8 cellular contexts compared by ENCODE assay signal in the genomic region with DNA sequence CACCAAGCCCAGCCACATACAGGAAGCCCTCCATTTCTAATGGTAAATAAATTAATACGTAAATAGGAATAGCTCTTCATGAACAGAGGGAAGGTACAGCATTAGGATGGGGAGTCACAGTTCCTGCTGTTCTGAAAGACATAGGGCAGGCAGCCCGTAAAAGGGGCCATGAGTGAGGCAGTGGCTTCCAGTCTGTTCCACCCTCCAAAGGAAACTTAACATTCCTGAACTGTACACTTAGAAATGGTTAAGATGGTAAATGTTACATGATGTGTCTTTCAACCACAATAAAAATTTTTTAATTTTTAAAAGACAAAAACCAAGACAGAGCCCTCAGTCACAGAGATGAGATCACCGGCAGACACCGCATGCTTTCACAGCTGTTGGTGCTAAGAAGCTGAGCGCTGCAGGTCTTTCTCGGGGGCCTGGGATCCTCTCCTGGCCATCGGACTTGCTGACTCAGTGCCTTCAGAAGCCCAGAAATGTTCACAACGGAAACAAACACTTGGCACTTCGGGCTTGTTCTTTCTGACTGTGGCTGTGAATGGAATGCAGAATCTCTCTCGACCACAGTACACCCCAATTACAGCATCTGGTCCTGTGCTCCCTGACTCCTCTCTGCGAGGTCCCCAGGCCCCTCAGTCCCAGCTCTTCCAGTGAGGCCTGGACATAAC. TPM values are rescaled to one million over a fixed set of nuclear protein-coding genes. Genes with fewer than 3 reads are reported as not detected.
DNase-seq lines count a peak whose midpoint lies in the region; ATAC-seq, FAIRE-seq and TF ChIP-seq lines count a peak whose summit lies in the region.

No MANE protein-coding gene starts in this region.

- no TSS peak for BruUV-seq in IMR-90 (replicated peaks; lab: Mats Ljungman, UMichigan)

- in situ Hi-C loops in IMR-90 (cut with MboI; ENCODE audit: low sequenced_read_pairs): no loop called here

- H4K91ac ChIP-seq in IMR-90 (ENCODE audit: insufficient read depth, low read depth, low read length): no peak overlapping the region

- peak overlapping the region; percentile 44 for H3K4me2 ChIP-seq in IMR-90 (ENCODE audit: low read depth, low read length)

- H3K9ac ChIP-seq in IMR-90 (ENCODE audit: low read depth, low read length): no peak overlapping the region

- peak overlapping the region; percentile 33; the same call in 1 of the 2 replicates for H3K4ac ChIP-seq in IMR-90 (ENCODE audit: low read depth, low read length)

- H3K79me1 ChIP-seq in IMR-90 (ENCODE audit: low read depth in 1 of 2, low read length in 2 of 2): peaks cover 5 to 21% of the 10 kb centered on the region in 2 experiments; a peak in 2 of 4 replicates

- H2AFZ ChIP-seq in IMR-90 (replicated peaks; ENCODE audit: low read length, poor library complexity): no peak overlapping the region

- TF ChIP-seq CTCF in IMR-90 (conservative IDR thresholded peaks at IDR 0.05; ENCODE audit: low read depth, low read length): no peak
- no peak for TF ChIP-seq CTCF in breast epithelium (IDR thresholded peaks at IDR 0.05)
- TF ChIP-seq CTCF in lower leg skin (IDR thresholded peaks at IDR 0.05): no peak
- TF ChIP-seq CTCF in D721Med (IDR thresholded peaks at IDR 0.05; ENCODE audit: insufficient read depth, missing control alignments): no peak

- peak overlapping the region; percentile 15 for H3K18ac ChIP-seq in IMR-90 (ENCODE audit: low read depth, low read length)

- H3K14ac ChIP-seq in IMR-90 (replicated peaks; ENCODE audit: low read depth, low read length): 0 out of 2 replicates have a peak overlapping the region, but pooled peaks have one; percentile 13

- peaks cover 29% of the 10 kb centered on the region for H4K20me1 ChIP-seq in IMR-90 (ENCODE audit: insufficient read depth, low read length)

- H2AK5ac ChIP-seq in IMR-90 (ENCODE audit: low read depth, low read length): peak overlapping the region; percentile 32; the same call in 1 of the 2 replicates

- 0 out of 2 replicates have a peak, but pooled peaks have one; percentile 21 for TF ChIP-seq RAD21 in IMR-90 (IDR thresholded peaks at IDR 0.05; ENCODE audit: low read length)

- H2BK5ac ChIP-seq in IMR-90 (ENCODE audit: low read depth, low read length, poor library complexity, severe bottlenecking): peak overlapping the region; percentile 58

- DNase-seq in IMR-90: peak; percentile 98
- DNase-seq in breast epithelium (ENCODE audit: low spot score in 2 of 2): peak in 1 of 2 donors; percentile 57
- DNase-seq in lower leg skin (ENCODE audit: low spot score in 2 of 2): peak; percentile 64 to 91
- peak; percentile 95 for DNase-seq in stromal cell of bone marrow (ENCODE audit: low read depth)
- DNase-seq in D721Med (ENCODE audit: insufficient read length, low spot score): no peak
- DNase-seq in LoVo (ENCODE audit: low spot score): no peak

- no peak overlapping the region for H3K56ac ChIP-seq in IMR-90 (ENCODE audit: extremely low read depth, insufficient read depth, low read length)

- H2BK20ac ChIP-seq in IMR-90 (ENCODE audit: low read depth, low read length): 0 out of 2 replicates have a peak overlapping the region, but pooled peaks have one; percentile 16

- POLR2A ChIA-PET in IMR-90 (lab: Charles Lee; ENCODE audit: unreplicated experiment): no interaction called here

- H3K4me1 ChIP-seq in IMR-90 (ENCODE audit: control insufficient read depth, insufficient read depth, low read length) (peaks cover 13% of the 10 kb centered on the region), breast epithelium (no peaks in the 10 kb centered on the region)

- H3K9me1 ChIP-seq in IMR-90 (ENCODE audit: insufficient read depth, low read length): peaks cover 20% of the 10 kb centered on the region

- FAIRE-seq in D721Med (lab: Jason Lieb, UNC): no peak

- 0 out of 2 replicates have a peak overlapping the region, but pooled peaks have one; percentile 25 for H3K23ac ChIP-seq in IMR-90 (ENCODE audit: low read depth, low read length)

- intact Hi-C loops in IMR-90 (cut with micrococcal nuclease) (loop anchor here (2.0 to 5.0 kb wide), 2 partner anchors 37 to 107 kb away; partner anchors contain the start of genes CHERP and EPS15L1), breast epithelium (cut with DNase I; ENCODE audit: low total_unique reads) (no loop called here), lower leg skin (cut with DNase I; ENCODE audit: low total_unique reads) (no loop called here)

- H3K36me3 ChIP-seq in IMR-90 (ENCODE audit: control insufficient read depth, insufficient read depth, low read length) (peaks cover 26% of the 10 kb centered on the region), breast epithelium (no peaks in the 10 kb centered on the region)

- no peak overlapping the region; a peak in 1 of 4 replicates for H4K8ac ChIP-seq in IMR-90 (ENCODE audit: low read depth in 2 of 2, low read length in 2 of 2)

- H3K4me3 ChIP-seq in IMR-90 (ENCODE audit: insufficient read depth, low read depth, low read length): no peak overlapping the region
- no peak overlapping the region for H3K4me3 ChIP-seq in breast epithelium
- H3K4me3 ChIP-seq in lower leg skin (ENCODE audit: low read depth, poor library complexity, severe bottlenecking): no peak overlapping the region

- peak; percentile 96 for ATAC-seq in IMR-90 (ENCODE audit: low read depth)
- no peak for ATAC-seq in GM18867 (IDR thresholded peaks at IDR 0.05; ENCODE audit: unreplicated experiment)
- ATAC-seq in GM21447 (IDR thresholded peaks at IDR 0.05; ENCODE audit: unreplicated experiment): no peak

- H2AK9ac ChIP-seq in IMR-90 (replicated peaks; ENCODE audit: low read depth, low read length, poor library complexity): peak overlapping the region; percentile 2

- no peak overlapping the region for H4K5ac ChIP-seq in IMR-90 (ENCODE audit: low read depth, low read length)

- CTCF ChIA-PET in IMR-90 (lab: Yijun Ruan, JAX): no interaction called here

- dilution Hi-C loops in IMR-90 (cut with HindIII; ENCODE audit: low sequenced_read_pairs, unreplicated experiment): no loop called here

- H3K9me3 ChIP-seq in IMR-90 (ENCODE audit: control insufficient read depth, insufficient read depth, low read length) (no peaks in the 10 kb centered on the region), breast epithelium (no peaks in the 10 kb centered on the region)

- TF ChIP-seq POLR2A in IMR-90 (IDR thresholded peaks at IDR 0.05; ENCODE audit: low read depth, low read length) (no peak), breast epithelium (IDR thresholded peaks at IDR 0.05) (no peak), lower leg skin (IDR thresholded peaks at IDR 0.05) (no peak)

- H3K27ac ChIP-seq in IMR-90 (ENCODE audit: insufficient read depth, low read length): peak overlapping the region; percentile 77; the same call in 1 of the 2 replicates
- H3K27ac ChIP-seq in breast epithelium: peak overlapping the region; percentile 60 to 76

- H2BK15ac ChIP-seq in IMR-90 (ENCODE audit: low read depth, low read length): no peak overlapping the region

- no peaks in the 10 kb centered on the region for H3K27me3 ChIP-seq in IMR-90 (ENCODE audit: control insufficient read depth, insufficient read depth, low read length)
- no peaks in the 10 kb centered on the region for H3K27me3 ChIP-seq in breast epithelium

- WGBS in IMR-90 (ENCODE audit: extremely low coverage in 2 of 2, insufficient read length in 1 of 2), 2 experiments: 0% methylated on average over 5 of the region's 11 CpGs; no CpG with 5 or more reads in 1 of the 2 experiments
- WGBS in lower leg skin, 2 donors: 51 to 54% methylated on average over 11 of the region's 11 CpGs

- no peak overlapping the region for H2BK120ac ChIP-seq in IMR-90 (ENCODE audit: low read depth, low read length)

TF ChIP-seq in IMR-90, 13 proteins besides CTCF, POLR2A, EP300 and RAD21:
- TF ChIP-seq MAZ (IDR thresholded peaks at IDR 0.05; ENCODE audit: borderline replicate concordance, low read depth, low read length) (peak; percentile 74), RFX5 (IDR thresholded peaks at IDR 0.05; ENCODE audit: low read depth, low read length) (no peak), NFE2L2 (IDR thresholded peaks at IDR 0.05; ENCODE audit: low read depth, low read length) (peak; percentile 51; the same call in 1 of the 2 replicates), SMC3 (IDR thresholded peaks at IDR 0.05; ENCODE audit: low read depth, low read length) (no peak; the same call in 1 of the 2 replicates), ELK1 (IDR thresholded peaks at IDR 0.05; ENCODE audit: borderline replicate concordance, low read depth, low read length) (no peak), FOS (IDR thresholded peaks at IDR 0.05; ENCODE audit: low read depth, low read length) (peak; percentile 71), MXI1 (IDR thresholded peaks at IDR 0.05; ENCODE audit: borderline replicate concordance, low read depth, low read length) (peak; percentile 77; the same call in 1 of the 2 replicates), RCOR1 (IDR thresholded peaks at IDR 0.05; ENCODE audit: insufficient replicate concordance, low read length) (peak; percentile 93), CHD1 (IDR thresholded peaks at IDR 0.05; ENCODE audit: low read depth, low read length) (no peak), CEBPB (IDR thresholded peaks at IDR 0.05; ENCODE audit: low read depth, low read length) (no peak), BHLHE40 (IDR thresholded peaks at IDR 0.05; ENCODE audit: low read depth, low read length) (peak; percentile 71), MAFK (IDR thresholded peaks at IDR 0.05; ENCODE audit: low read depth, low read length) (peak; percentile 94)
- TF ChIP-seq, protein P1, sequence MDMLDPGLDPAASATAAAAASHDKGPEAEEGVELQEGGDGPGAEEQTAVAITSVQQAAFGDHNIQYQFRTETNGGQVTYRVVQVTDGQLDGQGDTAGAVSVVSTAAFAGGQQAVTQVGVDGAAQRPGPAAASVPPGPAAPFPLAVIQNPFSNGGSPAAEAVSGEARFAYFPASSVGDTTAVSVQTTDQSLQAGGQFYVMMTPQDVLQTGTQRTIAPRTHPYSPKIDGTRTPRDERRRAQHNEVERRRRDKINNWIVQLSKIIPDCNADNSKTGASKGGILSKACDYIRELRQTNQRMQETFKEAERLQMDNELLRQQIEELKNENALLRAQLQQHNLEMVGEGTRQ (IDR thresholded peaks at IDR 0.05; ENCODE audit: low read depth, low read length): no peak

RNA-seq across cellular contexts. Expression of gene EPS15L1, which starts 36.4 kb away (rescaled TPM):
- total RNA-seq in IMR-90 (2012; rRNA removed) (7.5 and 9.2 TPM in 2 replicates), breast epithelium (10 to 100 TPM; 17.3 to 40.2 (median 31.8) TPM), lower leg skin (10 to 100 TPM; 21.4 to 63.3 (median 26.7) TPM)
- 21.7 and 22.1 TPM in 2 replicates for polyA plus RNA-seq in IMR-90 (2012; rRNA removed)
- polyA plus RNA-seq in IMR-90 (2012; cell fraction: cytosol; rRNA removed): 13.0 and 16.4 TPM in 2 replicates
- polyA plus RNA-seq in IMR-90 (2012; cell fraction: nucleus; rRNA removed; ENCODE audit: low replicate concordance): 24.6 and 32.5 TPM in 2 replicates

Comparison
In these comparisons a context has a peak if more than half of its experiments do, and no peak if none do; other contexts are left out.
1. DNase-seq: peak in IMR-90 (single experiment), lower leg skin (2 of 2) and stromal cell of bone marrow (single experiment); none in D721Med (single experiment) and LoVo (single experiment).